In the genomic region with DNA sequence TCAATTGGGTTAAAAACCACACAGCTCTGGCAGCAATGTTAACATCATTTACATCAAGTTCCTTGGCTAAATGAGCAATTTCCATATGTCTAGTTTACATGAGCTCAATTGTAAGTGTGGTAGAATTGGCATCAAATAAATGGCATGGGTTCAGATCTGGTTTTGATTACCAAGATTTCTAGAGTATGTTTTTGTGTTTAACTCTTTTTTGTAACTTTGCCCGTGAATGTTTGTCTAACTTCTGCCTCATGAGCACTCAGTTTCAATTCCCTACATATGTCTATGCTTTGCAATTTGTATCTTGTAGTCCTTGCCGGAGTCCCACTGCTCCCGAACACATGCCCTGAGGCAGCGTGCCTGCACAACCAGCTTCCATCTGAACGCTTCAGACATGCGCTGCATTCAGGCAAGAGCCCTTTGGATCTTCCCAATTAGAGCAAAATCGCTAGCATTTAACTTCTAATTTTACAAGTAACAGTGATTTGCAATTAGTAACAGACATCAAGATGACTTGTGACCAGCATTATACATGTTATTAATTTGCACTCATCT, we compare ENCODE assay signal across 22 cellular contexts.
DNase-seq lines count a peak whose midpoint lies in the region; ATAC-seq and TF ChIP-seq lines count a peak whose summit lies in the region.
"Had no signal": no experiment of that assay in that cellular context is flagged by ENCODE, and none has a peak within 500 bp of the region (broad histone marks: within the 10 kb centered on the region; RNA-seq: fewer than 3 reads in every experiment).

No MANE protein-coding gene starts in this region.

- TF ChIP-seq CTCF in GM23338 (conservative IDR thresholded peaks at IDR 0.05; ENCODE audit: low read depth in 2 of 2) (no peak), hepatocyte (IDR thresholded peaks at IDR 0.05; ENCODE audit: poor library complexity) (no peak), MM.1S (IDR thresholded peaks at IDR 0.05; ENCODE audit: low read length) (no peak)

- H3K4me1 Mint-ChIP-seq in GM23338: no peaks in the 10 kb centered on the region

- H3K9me3 Mint-ChIP-seq in GM23338: no peaks in the 10 kb centered on the region

- H3K36me3 Mint-ChIP-seq in GM23338 (ENCODE audit: low read depth): no peaks in the 10 kb centered on the region
- H3K36me3 Mint-ChIP-seq: CD8-positive, alpha-beta T cell had no signal

- peak overlapping the region; percentile 77; the same call in 1 of the 2 replicates for H2AFZ ChIP-seq in GM23338
- no peak overlapping the region for H2AFZ ChIP-seq in hepatocyte
- H2AFZ ChIP-seq in MM.1S (ENCODE audit: low read length): no peak overlapping the region

- H3K4me3 ChIP-seq in GM23338: no peak overlapping the region
- no peak overlapping the region for H3K4me3 ChIP-seq in hepatocyte
- no peak overlapping the region for H3K4me3 ChIP-seq in MM.1S (ENCODE audit: low read length)
- H3K4me3 ChIP-seq: BLaER1, SJSA1 had no signal

- no peak overlapping the region for H3K9ac ChIP-seq in MM.1S (ENCODE audit: low read length)
- H3K9ac ChIP-seq: BLaER1 had no signal

- 61% methylated on average over 7 of the region's 7 CpGs for WGBS in hepatocyte (ENCODE audit: low lambda C conversion rate, missing lambda C conversion rate)

- no peak overlapping the region for H3K4me3 Mint-ChIP-seq in GM23338
- H3K4me3 Mint-ChIP-seq: CD8-positive, alpha-beta T cell had no signal

- H4K20me1 ChIP-seq in GM23338 (replicated peaks; ENCODE audit: insufficient read depth) (no peaks in the 10 kb centered on the region), hepatocyte (ENCODE audit: insufficient read depth, poor library complexity, severe bottlenecking) (no peaks in the 10 kb centered on the region), MM.1S (ENCODE audit: insufficient read depth, low read length) (no peaks in the 10 kb centered on the region)
- H4K20me1 ChIP-seq: BLaER1 had no signal

- no peak for ATAC-seq in GM23338
- no peak for ATAC-seq in GM18873 (IDR thresholded peaks at IDR 0.05; ENCODE audit: low FRiP score, unreplicated experiment)
- no peak for ATAC-seq in GM21737 (IDR thresholded peaks at IDR 0.05; ENCODE audit: unreplicated experiment)
- ATAC-seq: CD8-positive, alpha-beta T cell; Right ventricle myocardium inferior had no signal

- H3K27me3 ChIP-seq in GM23338 (ENCODE audit: insufficient read depth) (no peaks in the 10 kb centered on the region), hepatocyte (no peaks in the 10 kb centered on the region), MM.1S (replicated peaks; ENCODE audit: insufficient read depth, low read length) (no peaks in the 10 kb centered on the region)
- H3K27me3 ChIP-seq: BLaER1, SJSA1 had no signal

- H3K9me2 ChIP-seq in GM23338 (ENCODE audit: insufficient read depth) (no peaks in the 10 kb centered on the region), hepatocyte (replicated peaks; ENCODE audit: insufficient read depth) (no peaks in the 10 kb centered on the region), MM.1S (replicated peaks; ENCODE audit: insufficient read depth, low read length) (no peaks in the 10 kb centered on the region)

- H3K27ac Mint-ChIP-seq in GM23338: no peak overlapping the region
- H3K27ac Mint-ChIP-seq: CD8-positive, alpha-beta T cell had no signal

- H3K4me1 ChIP-seq in GM23338 (ENCODE audit: insufficient read depth): no peaks in the 10 kb centered on the region
- H3K4me1 ChIP-seq in hepatocyte (ENCODE audit: insufficient read depth): no peaks in the 10 kb centered on the region
- H3K4me1 ChIP-seq in MM.1S (ENCODE audit: low read length): no peaks in the 10 kb centered on the region
- H3K4me1 ChIP-seq: SJSA1 had no signal

- H3F3A ChIP-seq in GM23338 (replicated peaks; ENCODE audit: low read depth) (no peaks in the 10 kb centered on the region), MM.1S (ENCODE audit: insufficient read depth, low read length) (no peaks in the 10 kb centered on the region)

- H3K27ac ChIP-seq in GM23338 (ENCODE audit: low read depth) (no peak overlapping the region), hepatocyte (no peak overlapping the region), MM.1S (ENCODE audit: low read length) (no peak overlapping the region)
- H3K27ac ChIP-seq: SJSA1 had no signal

- no peaks in the 10 kb centered on the region for H3K9me3 ChIP-seq in hepatocyte (ENCODE audit: low read depth)
- H3K9me3 ChIP-seq in MM.1S (replicated peaks; ENCODE audit: insufficient read depth, low read length): no peaks in the 10 kb centered on the region
- H3K9me3 ChIP-seq: BLaER1, SJSA1 had no signal

- peaks cover 2% of the 10 kb centered on the region for H3K27me3 Mint-ChIP-seq in GM23338 (ENCODE audit: insufficient read depth, low read depth, poor library complexity)

- peak; percentile 2 for DNase-seq in AG08395 (ENCODE audit: low spot score)
- no peak for DNase-seq in GM23338 (ENCODE audit: low spot score)
- peak; percentile 30 for DNase-seq in dedifferentiated amniotic fluid mesenchymal stem cell (ENCODE audit: extremely low spot score)
- peak; percentile 12 for DNase-seq in hepatocyte (ENCODE audit: low spot score)
- no peak for DNase-seq in MM.1S
- no peak for DNase-seq in NCI-H1417 treated with DMSO at 0.1 percent for 48 hours (lab: John Stamatoyannopoulos, UW)
- DNase-seq: Calu3; CD8-positive, alpha-beta T cell; DMS153; GDM1; Karpas-422; NCI-H1092; NCI-H146; NCI-H2029; NCI-H226; NCI-H510A treated with DMSO at 0.1 percent for 48 hours; NCI-H82 had no signal

- H3K79me2 ChIP-seq in GM23338 (replicated peaks; ENCODE audit: insufficient read depth): no peaks in the 10 kb centered on the region
- H3K79me2 ChIP-seq in hepatocyte: no peaks in the 10 kb centered on the region
- H3K79me2 ChIP-seq in MM.1S (ENCODE audit: low read length): no peaks in the 10 kb centered on the region

- H3K4me2 ChIP-seq in GM23338 (no peak overlapping the region), hepatocyte (no peak overlapping the region), MM.1S (ENCODE audit: low read depth, low read length) (no peak overlapping the region)

- no peaks in the 10 kb centered on the region for H3K36me3 ChIP-seq in GM23338 (ENCODE audit: insufficient read depth)
- H3K36me3 ChIP-seq in hepatocyte (replicated peaks; ENCODE audit: insufficient read depth, low read depth): no peaks in the 10 kb centered on the region
- H3K36me3 ChIP-seq in MM.1S (replicated peaks; ENCODE audit: insufficient read depth, low read length): no peaks in the 10 kb centered on the region
- H3K36me3 ChIP-seq: BLaER1, SJSA1 had no signal

TF ChIP-seq in GM23338, 12 proteins besides CTCF, POLR2A, EP300 and RAD21 (continues in another document):
- no peak for TF ChIP-seq ZNF331 (CRISPR knock-in tag; IDR thresholded peaks at IDR 0.05; ENCODE audit: low read depth)
- TF ChIP-seq, protein P1, sequence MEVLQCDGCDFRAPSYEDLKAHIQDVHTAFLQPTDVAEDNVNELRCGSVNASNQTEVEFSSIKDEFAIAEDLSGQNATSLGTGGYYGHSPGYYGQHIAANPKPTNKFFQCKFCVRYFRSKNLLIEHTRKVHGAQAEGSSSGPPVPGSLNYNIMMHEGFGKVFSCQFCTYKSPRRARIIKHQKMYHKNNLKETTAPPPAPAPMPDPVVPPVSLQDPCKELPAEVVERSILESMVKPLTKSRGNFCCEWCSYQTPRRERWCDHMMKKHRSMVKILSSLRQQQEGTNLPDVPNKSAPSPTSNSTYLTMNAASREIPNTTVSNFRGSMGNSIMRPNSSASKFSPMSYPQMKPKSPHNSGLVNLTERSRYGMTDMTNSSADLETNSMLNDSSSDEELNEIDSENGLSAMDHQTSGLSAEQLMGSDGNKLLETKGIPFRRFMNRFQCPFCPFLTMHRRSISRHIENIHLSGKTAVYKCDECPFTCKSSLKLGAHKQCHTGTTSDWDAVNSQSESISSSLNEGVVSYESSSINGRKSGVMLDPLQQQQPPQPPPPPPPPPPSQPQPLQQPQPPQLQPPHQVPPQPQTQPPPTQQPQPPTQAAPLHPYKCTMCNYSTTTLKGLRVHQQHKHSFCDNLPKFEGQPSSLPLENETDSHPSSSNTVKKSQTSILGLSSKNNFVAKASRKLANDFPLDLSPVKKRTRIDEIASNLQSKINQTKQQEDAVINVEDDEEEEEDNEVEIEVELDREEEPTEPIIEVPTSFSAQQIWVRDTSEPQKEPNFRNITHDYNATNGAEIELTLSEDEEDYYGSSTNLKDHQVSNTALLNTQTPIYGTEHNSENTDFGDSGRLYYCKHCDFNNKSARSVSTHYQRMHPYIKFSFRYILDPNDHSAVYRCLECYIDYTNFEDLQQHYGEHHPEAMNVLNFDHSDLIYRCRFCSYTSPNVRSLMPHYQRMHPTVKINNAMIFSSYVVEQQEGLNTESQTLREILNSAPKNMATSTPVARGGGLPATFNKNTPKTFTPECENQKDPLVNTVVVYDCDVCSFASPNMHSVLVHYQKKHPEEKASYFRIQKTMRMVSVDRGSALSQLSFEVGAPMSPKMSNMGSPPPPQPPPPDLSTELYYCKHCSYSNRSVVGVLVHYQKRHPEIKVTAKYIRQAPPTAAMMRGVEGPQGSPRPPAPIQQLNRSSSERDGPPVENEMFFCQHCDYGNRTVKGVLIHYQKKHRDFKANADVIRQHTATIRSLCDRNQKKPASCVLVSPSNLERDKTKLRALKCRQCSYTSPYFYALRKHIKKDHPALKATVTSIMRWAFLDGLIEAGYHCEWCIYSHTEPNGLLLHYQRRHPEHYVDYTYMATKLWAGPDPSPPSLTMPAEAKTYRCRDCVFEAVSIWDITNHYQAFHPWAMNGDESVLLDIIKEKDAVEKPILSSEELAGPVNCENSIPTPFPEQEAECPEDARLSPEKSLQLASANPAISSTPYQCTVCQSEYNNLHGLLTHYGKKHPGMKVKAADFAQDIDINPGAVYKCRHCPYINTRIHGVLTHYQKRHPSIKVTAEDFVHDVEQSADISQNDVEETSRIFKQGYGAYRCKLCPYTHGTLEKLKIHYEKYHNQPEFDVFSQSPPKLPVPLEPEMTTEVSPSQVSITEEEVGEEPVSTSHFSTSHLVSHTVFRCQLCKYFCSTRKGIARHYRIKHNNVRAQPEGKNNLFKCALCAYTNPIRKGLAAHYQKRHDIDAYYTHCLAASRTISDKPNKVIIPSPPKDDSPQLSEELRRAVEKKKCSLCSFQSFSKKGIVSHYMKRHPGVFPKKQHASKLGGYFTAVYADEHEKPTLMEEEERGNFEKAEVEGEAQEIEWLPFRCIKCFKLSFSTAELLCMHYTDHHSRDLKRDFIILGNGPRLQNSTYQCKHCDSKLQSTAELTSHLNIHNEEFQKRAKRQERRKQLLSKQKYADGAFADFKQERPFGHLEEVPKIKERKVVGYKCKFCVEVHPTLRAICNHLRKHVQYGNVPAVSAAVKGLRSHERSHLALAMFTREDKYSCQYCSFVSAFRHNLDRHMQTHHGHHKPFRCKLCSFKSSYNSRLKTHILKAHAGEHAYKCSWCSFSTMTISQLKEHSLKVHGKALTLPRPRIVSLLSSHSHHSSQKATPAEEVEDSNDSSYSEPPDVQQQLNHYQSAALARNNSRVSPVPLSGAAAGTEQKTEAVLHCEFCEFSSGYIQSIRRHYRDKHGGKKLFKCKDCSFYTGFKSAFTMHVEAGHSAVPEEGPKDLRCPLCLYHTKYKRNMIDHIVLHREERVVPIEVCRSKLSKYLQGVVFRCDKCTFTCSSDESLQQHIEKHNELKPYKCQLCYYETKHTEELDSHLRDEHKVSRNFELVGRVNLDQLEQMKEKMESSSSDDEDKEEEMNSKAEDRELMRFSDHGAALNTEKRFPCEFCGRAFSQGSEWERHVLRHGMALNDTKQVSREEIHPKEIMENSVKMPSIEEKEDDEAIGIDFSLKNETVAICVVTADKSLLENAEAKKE (CRISPR knock-in tag; IDR thresholded peaks at IDR 0.05): no peak

Comparison
In these comparisons a context has a peak if more than half of its experiments do, and no peak if none do; other contexts are left out.
1. DNase-seq: peak in AG08395 (single experiment), dedifferentiated amniotic fluid mesenchymal stem cell (single experiment) and hepatocyte (single experiment); none in GM23338 (single experiment), MM.1S (single experiment) and NCI-H1417 treated with DMSO at 0.1 percent for 48 hours (single experiment).